Comparison of ENCODE assay signal across 11 cellular contexts in genomic region chr12:50567926-50568325, GRCh38.
DNase-seq lines count a peak whose midpoint lies in the region; ATAC-seq, FAIRE-seq and TF ChIP-seq lines count a peak whose summit lies in the region.
"Had no signal": no experiment of that assay in that cellular context is flagged by ENCODE, and none has a peak within 500 bp of the region (broad histone marks: within the 10 kb centered on the region; RNA-seq: fewer than 3 reads in every experiment).

No MANE protein-coding gene starts in this region.

- H3K27ac ChIP-seq in adrenal gland, result peak overlapping the region; percentile 13 to 77 (median 63)
- H3K27ac ChIP-seq in keratinocyte (ENCODE audit: control insufficient read depth, insufficient read depth, low read length), result peak overlapping the region; percentile 27

- peaks cover 48 to 75% of the 10 kb centered on the region in 2 donors for H3K4me1 ChIP-seq in adrenal gland (replicated peaks in 1 of 2)
- H3K4me1 ChIP-seq in keratinocyte (ENCODE audit: control insufficient read depth, extremely low read depth, insufficient read depth, low read length), result peaks cover 43% of the 10 kb centered on the region
- peaks cover 34% of the 10 kb centered on the region for H3K4me1 ChIP-seq in skeletal muscle satellite cell (ENCODE audit: control insufficient read depth, insufficient read depth, low read length)

- FAIRE-seq in GM12891 (lab: Jason Lieb, UNC) (peak; percentile 38), keratinocyte (lab: Jason Lieb, UNC) (no peak)

- no peaks in the 10 kb centered on the region for H4K20me1 ChIP-seq in keratinocyte (ENCODE audit: control insufficient read depth, extremely low read depth, insufficient read depth, low read length)

- H3K36me3 ChIP-seq in adrenal gland (replicated peaks in 1 of 2) (no peaks in the 10 kb centered on the region), keratinocyte (ENCODE audit: control insufficient read depth in 2 of 2, extremely low read depth in 1 of 2, insufficient read depth in 2 of 2, low read length in 2 of 2) (no peaks in the 10 kb centered on the region), skeletal muscle satellite cell (ENCODE audit: insufficient read depth, low read length) (no peaks in the 10 kb centered on the region)

- intact Hi-C loops in adrenal gland (cut with DNase I), result loop anchor here in 1 of 2 donors (10.0 kb wide), 1 partner anchor 53 kb away; no protein-coding TSS in a partner anchor

- TF ChIP-seq CTCF in adrenal gland (IDR thresholded peaks at IDR 0.05), result no peak
- TF ChIP-seq CTCF in keratinocyte (optimal IDR thresholded peaks at IDR 0.05 in 1 of 3, IDR thresholded peaks at IDR 0.05 in 1 of 3, conservative IDR thresholded peaks at IDR 0.05 in 1 of 3; ENCODE audit: extremely low read depth in 1 of 3, insufficient read depth in 2 of 3, low read length in 3 of 3), result no peak

- H3K9me3 ChIP-seq in adrenal gland (replicated peaks in 1 of 3) (no peaks in the 10 kb centered on the region), keratinocyte (ENCODE audit: control insufficient read depth, low read depth, low read length) (no peaks in the 10 kb centered on the region), skeletal muscle satellite cell (replicated peaks; ENCODE audit: low read length) (no peaks in the 10 kb centered on the region)

- H3K4me3 ChIP-seq in adrenal gland, result no peak overlapping the region
- no peak overlapping the region for H3K4me3 ChIP-seq in keratinocyte (ENCODE audit: control insufficient read depth in 2 of 3, extremely low read depth in 1 of 3, insufficient read depth in 2 of 3, low read depth in 1 of 3, low read length in 3 of 3)
- no peak overlapping the region for H3K4me3 ChIP-seq in skeletal muscle satellite cell (ENCODE audit: low read length)

- peaks cover 79% of the 10 kb centered on the region for H3K79me2 ChIP-seq in keratinocyte (ENCODE audit: control insufficient read depth, insufficient read depth, low read length)

- no peaks in the 10 kb centered on the region for H3K27me3 ChIP-seq in adrenal gland
- no peaks in the 10 kb centered on the region for H3K27me3 ChIP-seq in keratinocyte (ENCODE audit: control insufficient read depth, extremely low read depth, insufficient read depth, low read length)
- H3K27me3 ChIP-seq in skeletal muscle satellite cell (ENCODE audit: control insufficient read depth, insufficient read depth, low read length), result no peaks in the 10 kb centered on the region

- dilution Hi-C loops in keratinocyte (cut with MboI; ENCODE audit: extremely low pct_ligation_motif_present, low sequenced_read_pairs), result no loop called here

- peak overlapping the region; percentile 3 for H3K4me2 ChIP-seq in keratinocyte (ENCODE audit: control insufficient read depth, extremely low read depth, insufficient read depth, low read depth, low read length)
- peak overlapping the region; percentile 42 for H3K4me2 ChIP-seq in skeletal muscle satellite cell (ENCODE audit: low read length)

- ATAC-seq in HG02885 (IDR thresholded peaks at IDR 0.05; ENCODE audit: poor library complexity, unreplicated experiment), result no peak

- no peak for TF ChIP-seq POLR2A in GM12891 (IDR thresholded peaks at IDR 0.05; ENCODE audit: low read depth, low read length)
- no peak for TF ChIP-seq POLR2A in adrenal gland (IDR thresholded peaks at IDR 0.05)

- no peak for DNase-seq in GM12891 (ENCODE audit: insufficient read length, low spot score)
- no peak for DNase-seq in adrenal gland
- no peak for DNase-seq in keratinocyte (ENCODE audit: low read depth, low spot score)
- no peak for DNase-seq in stimulated activated CD4-positive, alpha-beta T cell treated with anti-CD3 and anti-CD28 coated beads, Interleukin-2, amount 100 ng/mL, for 24 hours
- DNase-seq in NCI-H1930 (lab: John Stamatoyannopoulos, UW), result no peak
- DNase-seq in activated CD4-positive, alpha-beta T cell treated with anti-CD3 and anti-CD28 coated beads, Interleukin-2, amount 50 U/mL, for 48 hours, result no peak
- DNase-seq: aorta; DMS153; stimulated activated CD4-positive, alpha-beta T cell treated with anti-CD3 and anti-CD28 coated beads, Interleukin-12 subunit alpha, Interleukin-12 subunit beta, amount 100 ng/mL, for 4 hours had no signal

- no peak overlapping the region for H2AFZ ChIP-seq in keratinocyte (ENCODE audit: control insufficient read depth, low read length)

- no peak overlapping the region for H3K9ac ChIP-seq in keratinocyte (ENCODE audit: control insufficient read depth, extremely low read depth, insufficient read depth, low read length)
- peak overlapping the region; percentile 6 for H3K9ac ChIP-seq in skeletal muscle satellite cell (ENCODE audit: low read depth, low read length)

- WGBS in adrenal gland, 4 donors, result 41 to 82% (median 71%) methylated on average over 1 of the region's 1 CpG

- no peaks in the 10 kb centered on the region for H3K9me1 ChIP-seq in keratinocyte (ENCODE audit: control insufficient read depth, extremely low read depth, insufficient read depth, low read length)

TF ChIP-seq in GM12891, 5 proteins besides CTCF, POLR2A, EP300 and RAD21:
- TF ChIP-seq POU2F2 (IDR thresholded peaks at IDR 0.05; ENCODE audit: low read depth, low read length) (no peak), POLR2AphosphoS5 (IDR thresholded peaks at IDR 0.05; ENCODE audit: low read depth, low read length) (no peak), TAF1 (IDR thresholded peaks at IDR 0.05; ENCODE audit: low read depth, low read length) (no peak), SPI1 (IDR thresholded peaks at IDR 0.05; ENCODE audit: low read depth, low read length) (no peak), PAX5 (IDR thresholded peaks at IDR 0.05; ENCODE audit: insufficient read depth, low read length, severe bottlenecking) (no peak)
TF ChIP-seq in GM12891: peak in this region for 0.
